In genomic region chr4:122715221-122715620, GRCh38 we compare ENCODE assay signal across 9 cellular contexts.
"Had no signal": no experiment of that assay in that cellular context is flagged by ENCODE, and none has a peak within 500 bp of the region (broad histone marks: within the 10 kb centered on the region; RNA-seq: fewer than 3 reads in every experiment).

No MANE protein-coding gene starts in this region.

- DNase-seq: activated gamma-delta T cell treated with Interleukin-2 at 50 U/mL for 16 hours; brain microvascular endothelial cell; cerebellar nuclear complex; effector memory CD8-positive, alpha-beta T cell; kidney glomerular epithelial cell; pancreas had no signal

- H3K36me3 Mint-ChIP-seq: neural progenitor cell had no signal

- H3K9me3 Mint-ChIP-seq: dendritic cell treated with granulocyte-macrophage colony-stimulating factor and Interleukin-4, amounts not matched to agents 40 ng/mL and 50 ng/mL, for 4 days; effector memory CD8-positive, alpha-beta T cell; neural progenitor cell had no signal

- ATAC-seq: effector memory CD8-positive, alpha-beta T cell; pancreas had no signal

- H3K9me3 ChIP-seq: pancreas had no signal

- H3K4me3 ChIP-seq: hepatocyte, neural progenitor cell, pancreas had no signal

- H3K27ac Mint-ChIP-seq: dendritic cell treated with granulocyte-macrophage colony-stimulating factor and Interleukin-4, amounts not matched to agents 40 ng/mL and 50 ng/mL, for 4 days; effector memory CD8-positive, alpha-beta T cell; neural progenitor cell had no signal

- H3K36me3 ChIP-seq: brain microvascular endothelial cell, neural progenitor cell, pancreas had no signal

- H3K27me3 ChIP-seq: brain microvascular endothelial cell, hepatocyte, neural progenitor cell, pancreas had no signal

- H3K4me1 ChIP-seq: neural progenitor cell, pancreas had no signal

- H3K4me3 Mint-ChIP-seq: dendritic cell treated with granulocyte-macrophage colony-stimulating factor and Interleukin-4, amounts not matched to agents 40 ng/mL and 50 ng/mL, for 4 days; effector memory CD8-positive, alpha-beta T cell; neural progenitor cell had no signal

- H3K27ac ChIP-seq: brain microvascular endothelial cell, hepatocyte, neural progenitor cell, pancreas had no signal
